Comparison of ENCODE assay signal across 8 cellular contexts in the genomic region with DNA sequence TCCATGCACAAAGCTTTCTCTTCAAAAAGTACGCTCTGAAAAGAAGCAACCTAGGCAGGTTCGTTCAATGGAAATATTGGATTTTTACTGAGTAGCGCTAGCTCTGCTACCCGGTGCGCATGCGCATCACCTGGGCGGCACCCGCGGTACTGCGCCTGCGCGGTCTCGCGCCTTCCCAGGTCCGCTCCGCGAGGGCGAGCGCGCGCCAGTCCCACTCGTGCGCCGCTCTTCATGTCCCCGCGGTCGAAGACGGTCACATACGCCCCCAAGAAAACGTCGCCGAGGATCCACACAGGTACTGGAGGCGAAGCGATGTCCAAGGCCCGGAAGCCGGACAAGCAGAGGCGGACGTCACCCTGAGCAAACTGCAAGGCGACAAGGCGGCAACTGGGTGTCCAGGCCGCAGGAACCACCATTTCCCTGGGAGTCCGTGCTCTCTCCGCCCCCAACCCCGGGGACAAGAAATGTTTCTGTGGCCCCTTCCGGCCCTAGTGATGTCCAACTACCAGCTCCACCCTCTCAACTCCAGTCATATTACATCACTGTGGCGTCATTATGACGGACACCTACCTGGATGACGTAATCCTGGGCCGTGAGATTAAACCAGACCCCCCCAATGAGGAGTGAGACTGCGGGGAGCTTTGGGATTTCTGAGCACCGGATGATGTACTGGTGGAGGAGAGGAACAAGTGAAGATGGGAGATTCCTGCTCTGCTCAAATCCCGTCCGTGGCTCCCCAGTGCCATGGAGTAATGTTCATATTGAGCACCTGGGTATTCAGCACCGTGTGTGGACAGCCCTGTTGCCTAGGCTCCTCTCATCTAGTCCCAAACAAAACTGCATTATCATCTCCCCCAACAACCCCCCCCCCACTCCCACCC.
A peak's percentile ranks its signal among the peaks of the same experiment; 100 is the strongest.
DNase-seq lines count a peak whose midpoint lies in the region; ATAC-seq and TF ChIP-seq lines count a peak whose summit lies in the region.

No MANE protein-coding gene starts in this region.

- H3K4me1 ChIP-seq in stomach smooth muscle (ENCODE audit: control insufficient read depth, insufficient read depth, low read length): peaks cover 19% of the 10 kb centered on the region

- H3K4me3 ChIP-seq in stomach smooth muscle (ENCODE audit: low read length in 2 of 2): peak overlapping the region; percentile 71 to 75

- peak overlapping the region; percentile 98 for H3K27ac Mint-ChIP-seq in nephron progenitor cell

- peaks cover 34 to 45% of the 10 kb centered on the region in 2 donors for H3K27me3 ChIP-seq in stomach smooth muscle (ENCODE audit: control insufficient read depth in 1 of 2, insufficient read depth in 2 of 2, low read length in 2 of 2)

- TF ChIP-seq CTCF in nephron progenitor cell (IDR thresholded peaks at IDR 0.05): no peak

- no peaks in the 10 kb centered on the region for H3K36me3 ChIP-seq in stomach smooth muscle (ENCODE audit: control insufficient read depth in 2 of 2, insufficient read depth in 2 of 2, low read length in 2 of 2)

- no peak overlapping the region for H3K27ac ChIP-seq in stomach smooth muscle (ENCODE audit: low read length)

- DNase-seq in NCI-H1092 (lab: John Stamatoyannopoulos, UW) (peak; percentile 76), NCI-H1092 treated with DMSO at 0.1 percent for 48 hours (lab: John Stamatoyannopoulos, UW) (no peak), NCI-H345 treated with DMSO at 0.1 percent for 48 hours (lab: John Stamatoyannopoulos, UW; ENCODE audit: unreplicated experiment) (peak; percentile 76), activated T-cell treated with anti-CD3 and anti-CD28 coated beads for 4 hours (peak; percentile 77), fibroblast of gingiva (ENCODE audit: low read depth) (peak; percentile 19), nephron progenitor cell (peak; percentile 90)

- H3K9me3 Mint-ChIP-seq in nephron progenitor cell: peaks cover 39% of the 10 kb centered on the region

- peak overlapping the region in 1 of 2 donors; percentile 44 for H3K9ac ChIP-seq in stomach smooth muscle (ENCODE audit: low read length in 2 of 2)

- H3K36me3 Mint-ChIP-seq in nephron progenitor cell (ENCODE audit: low read depth): peaks cover 29% of the 10 kb centered on the region

- H3K4me1 Mint-ChIP-seq in nephron progenitor cell: peaks cover 48% of the 10 kb centered on the region

- H3K4me3 Mint-ChIP-seq in nephron progenitor cell: peak overlapping the region; percentile 93

- peak; percentile 29 for ATAC-seq in HG02840 (IDR thresholded peaks at IDR 0.05; ENCODE audit: low FRiP score, unreplicated experiment)

- no peaks in the 10 kb centered on the region for H3K9me3 ChIP-seq in stomach smooth muscle (ENCODE audit: control insufficient read depth in 2 of 2, low read length in 2 of 2)

- peaks cover 2% of the 10 kb centered on the region for H3K27me3 Mint-ChIP-seq in nephron progenitor cell (ENCODE audit: low read depth, poor library complexity)
